Comparison of ENCODE assay signal across 8 cellular contexts in genomic region chr3:9791790-9792404, GRCh38. TPM values are rescaled to one million over a fixed set of nuclear protein-coding genes. Genes with fewer than 3 reads are reported as not detected.
DNase-seq lines count a peak whose midpoint lies in the region; ATAC-seq and TF ChIP-seq lines count a peak whose summit lies in the region.

No MANE protein-coding gene starts in this region.

- no peak for ATAC-seq in activated T-cell treated with anti-CD3 and anti-CD28 coated beads, Interleukin-2, amount 50 U/mL, for 4 hours
- no peak for ATAC-seq in lower lobe of right lung
- no peak for ATAC-seq in GM21717 (IDR thresholded peaks at IDR 0.05; ENCODE audit: unreplicated experiment)

- H3K27ac ChIP-seq in lower lobe of right lung, result peak overlapping the region; percentile 99

- H3K36me3 ChIP-seq in lower lobe of right lung, result peaks cover 71% of the 10 kb centered on the region

- peaks cover 45% of the 10 kb centered on the region for H3K4me1 ChIP-seq in lower lobe of right lung

- TF ChIP-seq CTCF in astrocyte of the cerebellum (IDR thresholded peaks at IDR 0.05; ENCODE audit: low read depth, low read length, missing control alignments), result no peak
- TF ChIP-seq CTCF in lower lobe of right lung (IDR thresholded peaks at IDR 0.05), result no peak
- TF ChIP-seq CTCF in type B pancreatic cell (conservative IDR thresholded peaks at IDR 0.05), result no peak

- in situ Hi-C loops in astrocyte of the cerebellum (cut with HindIII; ENCODE audit: low sequenced_read_pairs), result no loop called here

- H3K9me3 Mint-ChIP-seq in activated T-cell treated with anti-CD3 and anti-CD28 coated beads, Interleukin-2, amount 50 U/mL, for 4 hours, result no peaks in the 10 kb centered on the region
- no peaks in the 10 kb centered on the region for H3K9me3 Mint-ChIP-seq in type B pancreatic cell

- peaks cover 37% of the 10 kb centered on the region for H3K36me3 Mint-ChIP-seq in activated T-cell treated with anti-CD3 and anti-CD28 coated beads, Interleukin-2, amount 50 U/mL, for 4 hours (ENCODE audit: insufficient read depth)
- H3K36me3 Mint-ChIP-seq in type B pancreatic cell, result peaks cover 22% of the 10 kb centered on the region

- DNase-seq in activated T-cell treated with anti-CD3 and anti-CD28 coated beads, Interleukin-2, amount 50 U/mL, for 4 hours, result no peak
- DNase-seq in activated T-cell treated with anti-CD3 and anti-CD28 coated beads for 4 hours (no peak), astrocyte of the cerebellum (ENCODE audit: low read depth) (no peak), lower lobe of right lung (no peak), type B pancreatic cell (ENCODE audit: extremely low spot score, unreplicated experiment) (no peak), AG08395 (ENCODE audit: low spot score) (no peak), NCI-H2081 (lab: John Stamatoyannopoulos, UW) (no peak)

- peaks cover 69% of the 10 kb centered on the region for H3K4me1 Mint-ChIP-seq in activated T-cell treated with anti-CD3 and anti-CD28 coated beads, Interleukin-2, amount 50 U/mL, for 4 hours (ENCODE audit: low read depth)
- peaks cover 14% of the 10 kb centered on the region for H3K4me1 Mint-ChIP-seq in type B pancreatic cell (ENCODE audit: unreplicated experiment)

- no peaks in the 10 kb centered on the region for H3K27me3 Mint-ChIP-seq in activated T-cell treated with anti-CD3 and anti-CD28 coated beads, Interleukin-2, amount 50 U/mL, for 4 hours (ENCODE audit: low read depth)
- no peaks in the 10 kb centered on the region for H3K27me3 Mint-ChIP-seq in type B pancreatic cell

- intact Hi-C loops in lower lobe of right lung (cut with DNase I), result no loop called here

- H3K4me3 Mint-ChIP-seq in activated T-cell treated with anti-CD3 and anti-CD28 coated beads, Interleukin-2, amount 50 U/mL, for 4 hours, result peak overlapping the region; percentile 97
- H3K4me3 Mint-ChIP-seq in type B pancreatic cell, result peak overlapping the region; percentile 98

- peak overlapping the region; percentile 97 for H3K4me3 ChIP-seq in astrocyte of the cerebellum (ENCODE audit: low read depth, low read length)
- H3K4me3 ChIP-seq in lower lobe of right lung, result peak overlapping the region; percentile 100

- H3K9me3 ChIP-seq in lower lobe of right lung, result no peaks in the 10 kb centered on the region

- H3K27ac Mint-ChIP-seq in type B pancreatic cell, result peak overlapping the region; percentile 100

- H3K27me3 ChIP-seq in lower lobe of right lung (ENCODE audit: low read depth), result no peaks in the 10 kb centered on the region

RNA-seq across cellular contexts. Expression of gene TADA3, which starts 0.4 kb away (rescaled TPM):
- total RNA-seq in activated T-cell treated with anti-CD3 and anti-CD28 coated beads, Interleukin-2, amount 50 U/mL, for 4 hours, result 10 to 100 TPM; 39.3 to 42.0 (median 40.2) TPM
- total RNA-seq in lower lobe of right lung (53.8 TPM), type B pancreatic cell (ENCODE audit: low replicate concordance) (48.4 and 54.3 TPM in 2 replicates)

RNA-seq across cellular contexts. Expression of gene ARPC4, which starts 1.0 kb away (rescaled TPM):
- total RNA-seq in activated T-cell treated with anti-CD3 and anti-CD28 coated beads, Interleukin-2, amount 50 U/mL, for 4 hours, result 100 to 1,000 TPM; 257 to 268 (median 264) TPM
- total RNA-seq in lower lobe of right lung (170 TPM), type B pancreatic cell (ENCODE audit: low replicate concordance) (131 and 151 TPM in 2 replicates)

RNA-seq across cellular contexts. Expression of gene TTLL3, which starts 18.2 kb away (rescaled TPM):
- 10 to 100 TPM in 2 of 3 donors, 1 to 10 TPM in 1; 9.2 to 13.5 (median 11.1) TPM for total RNA-seq in activated T-cell treated with anti-CD3 and anti-CD28 coated beads, Interleukin-2, amount 50 U/mL, for 4 hours
- total RNA-seq in lower lobe of right lung (50.0 TPM), type B pancreatic cell (ENCODE audit: low replicate concordance) (25.8 and 42.2 TPM in 2 replicates)

RNA-seq across cellular contexts. Expression of gene CAMK1, which starts 22.1 kb away (rescaled TPM):
- 10 to 100 TPM; 15.3 to 20.7 (median 15.7) TPM for total RNA-seq in activated T-cell treated with anti-CD3 and anti-CD28 coated beads, Interleukin-2, amount 50 U/mL, for 4 hours
- 30.8 TPM for total RNA-seq in lower lobe of right lung
- 2.7 and 9.1 TPM in 2 replicates for total RNA-seq in type B pancreatic cell (ENCODE audit: low replicate concordance)

RNA-seq across cellular contexts. Expression of gene OGG1, which starts 42.1 kb away (rescaled TPM):
- 10 to 100 TPM; 25.2 to 30.5 (median 28.8) TPM for total RNA-seq in activated T-cell treated with anti-CD3 and anti-CD28 coated beads, Interleukin-2, amount 50 U/mL, for 4 hours
- total RNA-seq in lower lobe of right lung (21.5 TPM), type B pancreatic cell (ENCODE audit: low replicate concordance) (22.8 and 40.4 TPM in 2 replicates)
